9 cellular contexts compared by ENCODE assay signal in the genomic region with DNA sequence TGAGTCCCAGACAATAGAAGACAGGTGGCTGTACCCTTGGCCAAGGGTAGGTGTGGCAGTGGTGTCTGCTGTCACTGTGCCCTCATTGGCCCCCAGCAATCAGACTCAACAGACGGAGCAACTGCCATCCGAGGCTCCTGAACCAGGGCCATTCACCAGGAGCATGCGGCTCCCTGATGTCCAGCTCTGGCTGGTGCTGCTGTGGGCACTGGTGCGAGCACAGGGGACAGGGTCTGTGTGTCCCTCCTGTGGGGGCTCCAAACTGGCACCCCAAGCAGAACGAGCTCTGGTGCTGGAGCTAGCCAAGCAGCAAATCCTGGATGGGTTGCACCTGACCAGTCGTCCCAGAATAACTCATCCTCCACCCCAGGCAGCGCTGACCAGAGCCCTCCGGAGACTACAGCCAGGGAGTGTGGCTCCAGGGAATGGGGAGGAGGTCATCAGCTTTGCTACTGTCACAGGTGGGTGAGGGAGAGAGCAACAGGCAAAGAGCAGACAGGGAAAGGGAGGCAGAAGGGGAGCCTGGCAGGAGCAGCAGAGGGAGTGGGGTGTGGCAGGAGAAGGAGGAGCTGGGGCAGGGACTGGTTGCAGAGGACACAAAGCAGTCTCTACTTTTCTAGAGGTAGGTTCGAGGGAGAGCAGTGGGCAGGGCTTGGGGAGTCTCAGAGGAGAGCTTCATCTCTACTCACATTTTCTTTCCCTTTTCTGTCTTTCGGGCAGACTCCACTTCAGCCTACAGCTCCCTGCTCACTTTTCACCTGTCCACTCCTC. TPM values are rescaled to one million over a fixed set of nuclear protein-coding genes. Genes with fewer than 3 reads are reported as not detected.
DNase-seq lines count a peak whose midpoint lies in the region; ATAC-seq and TF ChIP-seq lines count a peak whose summit lies in the region.
"Had no signal": no experiment of that assay in that cellular context is flagged by ENCODE, and none has a peak within 500 bp of the region (broad histone marks: within the 10 kb centered on the region; RNA-seq: fewer than 3 reads in every experiment).

No MANE protein-coding gene starts in this region.

- no peak overlapping the region for H3K27ac ChIP-seq in PC-9
- H3K27ac ChIP-seq: gastroesophageal sphincter had no signal

- H3K4me1 Mint-ChIP-seq in activated naive CD4-positive, alpha-beta T cell treated with anti-CD3 and anti-CD28 coated beads, Interleukin-2, amount 10 ng/mL, durations not matched to agents 7 days and 5 days = peaks cover 37% of the 10 kb centered on the region
- H3K4me1 Mint-ChIP-seq in glutamatergic neuron (ENCODE audit: low read depth, unreplicated experiment) (peaks cover 39% of the 10 kb centered on the region), HFFc6 (ENCODE audit: low read depth) (peaks cover 73% of the 10 kb centered on the region)
- peaks cover 75% of the 10 kb centered on the region for H3K4me1 Mint-ChIP-seq in stimulated activated naive CD8-positive, alpha-beta T cell treated with anti-CD3 and anti-CD28 coated beads, Interleukin-15, amount 100 ng/mL, for 72 hours

- H3K4me3 Mint-ChIP-seq in activated naive CD4-positive, alpha-beta T cell treated with anti-CD3 and anti-CD28 coated beads, Interleukin-2, amount 10 ng/mL, durations not matched to agents 7 days and 5 days = no peak overlapping the region
- H3K4me3 Mint-ChIP-seq in glutamatergic neuron (ENCODE audit: unreplicated experiment) (peak overlapping the region; percentile 89), HFFc6 (no peak overlapping the region; the same call in 1 of the 2 replicates)
- H3K4me3 Mint-ChIP-seq in stimulated activated naive CD8-positive, alpha-beta T cell treated with anti-CD3 and anti-CD28 coated beads, Interleukin-15, amount 100 ng/mL, for 72 hours = peak overlapping the region; percentile 88 to 97

- H3K27ac Mint-ChIP-seq in activated naive CD4-positive, alpha-beta T cell treated with anti-CD3 and anti-CD28 coated beads, Interleukin-2, amount 10 ng/mL, durations not matched to agents 7 days and 5 days = peak overlapping the region; percentile 38
- H3K27ac Mint-ChIP-seq in glutamatergic neuron (ENCODE audit: unreplicated experiment) (peak overlapping the region; percentile 97), HFFc6 (no peak overlapping the region)
- peak overlapping the region; percentile 97 for H3K27ac Mint-ChIP-seq in stimulated activated naive CD8-positive, alpha-beta T cell treated with anti-CD3 and anti-CD28 coated beads, Interleukin-15, amount 100 ng/mL, for 72 hours

- no peaks in the 10 kb centered on the region for H3F3A ChIP-seq in PC-9 (ENCODE audit: insufficient read depth, low read depth)

- H3K9me2 ChIP-seq in PC-9 (ENCODE audit: insufficient read depth) = no peaks in the 10 kb centered on the region

- TF ChIP-seq CTCF in PC-9 (conservative IDR thresholded peaks at IDR 0.05) (no peak), glutamatergic neuron (IDR thresholded peaks at IDR 0.05; ENCODE audit: partially characterized antibody, unreplicated experiment) (no peak), HFFc6 (IDR thresholded peaks at IDR 0.05) (no peak)

- H3K27me3 ChIP-seq in PC-9 (ENCODE audit: insufficient read depth, low read depth) = peaks cover 6% of the 10 kb centered on the region; the same call in 1 of the 2 replicates

- no peaks in the 10 kb centered on the region for H3K36me3 ChIP-seq in PC-9 (ENCODE audit: low read depth)
- H3K36me3 ChIP-seq: gastroesophageal sphincter had no signal

- CTCF ChIA-PET in activated naive CD4-positive, alpha-beta T cell treated with anti-CD3 and anti-CD28 coated beads, Interleukin-2, amount 10 ng/mL, durations not matched to agents 7 days and 5 days (lab: Charles Lee) = interaction anchor here (0.6 to 7.1 kb wide), 25 partner anchors 10 to 964 kb away, joined by 3 to 90 read pairs (median 4); a partner anchor contains a TSS
- CTCF ChIA-PET in PC-9 (lab: Charles Lee) = interaction anchor here (0.6 to 1.1 kb wide), 4 partner anchors 10 to 281 kb away, joined by 4 to 8 read pairs (median 4); no protein-coding TSS in a partner anchor

- no peaks in the 10 kb centered on the region for H3K9me3 ChIP-seq in PC-9 (ENCODE audit: insufficient read depth, low read depth)
- H3K9me3 ChIP-seq: gastroesophageal sphincter had no signal

- peak overlapping the region; percentile 63 for H3K4me2 ChIP-seq in PC-9

- intact Hi-C loops in PC-9 (cut with micrococcal nuclease; ENCODE audit: unreplicated experiment) = loop anchor here (10.0 kb wide), 1 partner anchor 449 kb away; no protein-coding TSS in a partner anchor

- peak; percentile 25 for ATAC-seq in stimulated activated naive CD8-positive, alpha-beta T cell treated with anti-CD3 and anti-CD28 coated beads, Interleukin-15, amount 100 ng/mL, for 72 hours
- ATAC-seq: gastroesophageal sphincter had no signal

- BruUV-seq in PC-9 (replicated peaks; lab: Mats Ljungman, UMichigan) = no TSS peak

- peak overlapping the region; percentile 66; the same call in 1 of the 2 replicates for H2AFZ ChIP-seq in PC-9

- no peak for DNase-seq in activated naive CD4-positive, alpha-beta T cell treated with anti-CD3 and anti-CD28 coated beads, Interleukin-2, amount 10 ng/mL, durations not matched to agents 7 days and 5 days
- DNase-seq in activated naive CD4-positive, alpha-beta T cell treated with Interleukin-2 at 50 U/mL for 16 hours = no peak
- DNase-seq in PC-9 (no peak), glutamatergic neuron (no peak), HFFc6 (no peak), DMS114 treated with DMSO at 0.1 percent for 48 hours (lab: John Stamatoyannopoulos, UW; ENCODE audit: unreplicated experiment) (no peak), SIG-M5 treated with dmso at 0.1 percent for 504 hours (lab: John Stamatoyannopoulos, UW; ENCODE audit: unreplicated experiment) (no peak)
- peak in 1 of 2 donors; percentile 47 for DNase-seq in stimulated activated naive CD8-positive, alpha-beta T cell treated with anti-CD3 and anti-CD28 coated beads, Interleukin-15, amount 100 ng/mL, for 72 hours

- H3K4me3 ChIP-seq in PC-9 = no peak overlapping the region; the same call in 1 of the 2 replicates
- H3K4me3 ChIP-seq: gastroesophageal sphincter had no signal

- H3K79me2 ChIP-seq in PC-9 (ENCODE audit: low read depth) = no peaks in the 10 kb centered on the region

- H4K20me1 ChIP-seq in PC-9 (ENCODE audit: insufficient read depth) = no peaks in the 10 kb centered on the region

- POLR2A ChIA-PET in PC-9 (lab: Charles Lee; ENCODE audit: unreplicated experiment) = interaction anchor here (0.5 to 0.6 kb wide), 2 partner anchors 10 to 611 kb away, joined by 4 to 22 read pairs; no protein-coding TSS in a partner anchor

- H3K4me1 ChIP-seq in PC-9 (replicated peaks; ENCODE audit: insufficient read depth) = peaks cover 43% of the 10 kb centered on the region

- H3K9me3 Mint-ChIP-seq in activated naive CD4-positive, alpha-beta T cell treated with anti-CD3 and anti-CD28 coated beads, Interleukin-2, amount 10 ng/mL, durations not matched to agents 7 days and 5 days = no peaks in the 10 kb centered on the region
- peaks cover 13% of the 10 kb centered on the region for H3K9me3 Mint-ChIP-seq in glutamatergic neuron (ENCODE audit: unreplicated experiment)
- H3K9me3 Mint-ChIP-seq in stimulated activated naive CD8-positive, alpha-beta T cell treated with anti-CD3 and anti-CD28 coated beads, Interleukin-15, amount 100 ng/mL, for 72 hours = no peaks in the 10 kb centered on the region
- H3K9me3 Mint-ChIP-seq in HFFc6 = no peaks in the 10 kb centered on the region

- H3K36me3 Mint-ChIP-seq in activated naive CD4-positive, alpha-beta T cell treated with anti-CD3 and anti-CD28 coated beads, Interleukin-2, amount 10 ng/mL, durations not matched to agents 7 days and 5 days = no peaks in the 10 kb centered on the region
- H3K36me3 Mint-ChIP-seq in glutamatergic neuron (ENCODE audit: unreplicated experiment) (peaks cover 6% of the 10 kb centered on the region), HFFc6 (ENCODE audit: low read depth) (no peaks in the 10 kb centered on the region)

- H3K27me3 Mint-ChIP-seq in activated naive CD4-positive, alpha-beta T cell treated with anti-CD3 and anti-CD28 coated beads, Interleukin-2, amount 10 ng/mL, durations not matched to agents 7 days and 5 days = peaks cover 67% of the 10 kb centered on the region
- H3K27me3 Mint-ChIP-seq in glutamatergic neuron (ENCODE audit: unreplicated experiment) (peaks cover 18% of the 10 kb centered on the region), HFFc6 (ENCODE audit: insufficient read depth) (peaks cover 6% of the 10 kb centered on the region)
- H3K27me3 Mint-ChIP-seq in stimulated activated naive CD8-positive, alpha-beta T cell treated with anti-CD3 and anti-CD28 coated beads, Interleukin-15, amount 100 ng/mL, for 72 hours = peaks cover 6% of the 10 kb centered on the region

RNA-seq across cellular contexts. Expression of a gene that starts 0.5 kb away (rescaled TPM):
- total RNA-seq in PC-9 (2021) = 0.73 and 0.90 TPM in 2 replicates
- total RNA-seq in glutamatergic neuron (ENCODE audit: unreplicated experiment) = 18.0 TPM
- under 1 TPM in 5 of 6 experiments, not detected in 1; 0.12 to 0.34 (median 0.18) TPM for total RNA-seq in HFFc6 (2021; fragmentation: NEBNext Ultra II Directional; extraction: Animal tissue kit (Norgen Biotek cat#: 25700))
- total RNA-seq: gastroesophageal sphincter had no signal

RNA-seq across cellular contexts. Expression of a gene that starts 4.0 kb away (rescaled TPM):
- total RNA-seq in PC-9 (2021) (not detected in 2 replicates), glutamatergic neuron (ENCODE audit: unreplicated experiment) (2.3 TPM)
- total RNA-seq in HFFc6 (2021; fragmentation: NEBNext Ultra II Directional; extraction: Animal tissue kit (Norgen Biotek cat#: 25700)) = 1 to 10 TPM; 3.9 to 5.8 (median 4.6) TPM

RNA-seq across cellular contexts. Expression of a gene that starts 21.0 kb away (rescaled TPM):
- total RNA-seq in PC-9 (2021) (0.35 TPM in 1 of 2 replicates, not detected in the other), glutamatergic neuron (ENCODE audit: unreplicated experiment) (not detected)
- not detected for total RNA-seq in HFFc6 (2021; fragmentation: NEBNext Ultra II Directional; extraction: Animal tissue kit (Norgen Biotek cat#: 25700))
- total RNA-seq: gastroesophageal sphincter had no signal

RNA-seq across cellular contexts. Expression of a gene that starts 24.1 kb away (rescaled TPM):
- total RNA-seq in PC-9 (2021) (not detected in 2 replicates), glutamatergic neuron (ENCODE audit: unreplicated experiment) (52.0 TPM)
- total RNA-seq in HFFc6 (2021; fragmentation: NEBNext Ultra II Directional; extraction: Animal tissue kit (Norgen Biotek cat#: 25700)) = under 1 TPM in 5 of 6 experiments, not detected in 1; 0.11 to 0.85 (median 0.21) TPM

RNA-seq across cellular contexts. Expression of a gene that starts 24.7 kb away (rescaled TPM):
- total RNA-seq in PC-9 (2021) (54.4 and 65.1 TPM in 2 replicates), glutamatergic neuron (ENCODE audit: unreplicated experiment) (106 TPM)
- total RNA-seq in HFFc6 (2021; fragmentation: NEBNext Ultra II Directional; extraction: Animal tissue kit (Norgen Biotek cat#: 25700)) = 10 to 100 TPM; 33.7 to 39.4 (median 37.9) TPM

Comparison
In these comparisons a context has a peak if more than half of its experiments do, and no peak if none do; other contexts are left out.
1. H3K4me3 Mint-ChIP-seq: peak in glutamatergic neuron (single experiment) and stimulated activated naive CD8-positive, alpha-beta T cell treated with anti-CD3 and anti-CD28 coated beads, Interleukin-15, amount 100 ng/mL, for 72 hours (2 of 2); none in activated naive CD4-positive, alpha-beta T cell treated with anti-CD3 and anti-CD28 coated beads, Interleukin-2, amount 10 ng/mL, durations not matched to agents 7 days and 5 days (single experiment) and HFFc6 (single experiment).
2. RNA of a gene that starts 0.5 kb away (total RNA-seq): 18.0 TPM in glutamatergic neuron (single experiment); 0.73 to 0.90 TPM in PC-9 and 0.12 to 0.34 TPM in HFFc6; every median in the first group is over 10 times any median in the second.